ENCODE assay signal across 24 cellular contexts in genomic region chr16:81318711-81319110, GRCh38. TPM values are rescaled to one million over a fixed set of nuclear protein-coding genes. Genes with fewer than 3 reads are reported as not detected.
DNase-seq lines count a peak whose midpoint lies in the region; ATAC-seq, FAIRE-seq and TF ChIP-seq lines count a peak whose summit lies in the region.
"Had no signal": no experiment of that assay in that cellular context is flagged by ENCODE, and none has a peak within 500 bp of the region (broad histone marks: within the 10 kb centered on the region; RNA-seq: fewer than 3 reads in every experiment).

No MANE protein-coding gene starts in this region.

- DNase-seq in mammary epithelial cell (no peak), MCF 10A (ENCODE audit: unreplicated experiment) (no peak), hepatocyte (ENCODE audit: low spot score) (no peak), pancreas (no peak), erythroblast (lab: John Stamatoyannopoulos, UW) (no peak), SIG-M5 (lab: John Stamatoyannopoulos, UW) (no peak)
- DNase-seq: activated CD4-positive, alpha-beta T cell treated with anti-CD3 and anti-CD28 coated beads, Interleukin-2, amount 10 ng/mL, durations not matched to agents 7 days and 5 days; activated effector memory CD4-positive, alpha-beta T cell treated with anti-CD3 and anti-CD28 coated beads, Interleukin-2, amount 50 U/mL, for 16 hours; CD4-positive, alpha-beta memory T cell; DND-41; hypothalamus; natural killer cell; NCI-H187 treated with DMSO at 0.1 percent for 48 hours; NK-92 treated with Interleukin-12 subunit alpha and Interleukin-12 subunit beta, amount 100 ng/mL, for 24 hours; RPMI8226; stimulated activated CD4-positive, alpha-beta T cell treated with anti-CD3 and anti-CD28 coated beads, Interleukin-4, amount 100 ng/mL, for 4 hours had no signal

- H3K36me3 Mint-ChIP-seq in MCF 10A (ENCODE audit: insufficient read depth, unreplicated experiment), result no peaks in the 10 kb centered on the region
- H3K36me3 Mint-ChIP-seq: natural killer cell had no signal

- WGBS in mammary epithelial cell (ENCODE audit: low coverage, missing lambda C conversion rate), result 42% methylated on average over 5 of the region's 7 CpGs
- 89% methylated on average over 7 of the region's 7 CpGs for WGBS in hepatocyte (ENCODE audit: low lambda C conversion rate, missing lambda C conversion rate)
- WGBS in pancreas, 2 donors, result 83 to 85% methylated on average over 7 of the region's 7 CpGs

- dilution Hi-C loops in mammary epithelial cell (cut with HindIII; ENCODE audit: low sequenced_read_pairs), result no loop called here

- H3K27ac Mint-ChIP-seq in MCF 10A (ENCODE audit: low read depth, unreplicated experiment), result no peak overlapping the region
- H3K27ac Mint-ChIP-seq: activated CD4-positive, alpha-beta T cell treated with anti-CD3 and anti-CD28 coated beads, Interleukin-2, amount 10 ng/mL, durations not matched to agents 7 days and 5 days; dendritic cell treated with granulocyte-macrophage colony-stimulating factor and Interleukin-4, amounts not matched to agents 40 ng/mL and 50 ng/mL, for 4 days; natural killer cell had no signal

- no peaks in the 10 kb centered on the region for H3K9me3 ChIP-seq in mammary epithelial cell (replicated peaks; ENCODE audit: insufficient read depth, low read length)
- no peaks in the 10 kb centered on the region for H3K9me3 ChIP-seq in hepatocyte (ENCODE audit: low read depth)
- H3K9me3 ChIP-seq in pancreas, result no peaks in the 10 kb centered on the region
- H3K9me3 ChIP-seq: breast epithelium had no signal

- no peak for FAIRE-seq in pancreas (lab: Jason Lieb, UNC)
- FAIRE-seq: endothelial cell of umbilical vein, GM19239, keratinocyte had no signal

- no peak for TF ChIP-seq CTCF in mammary epithelial cell (conservative IDR thresholded peaks at IDR 0.05 in 1 of 2, IDR thresholded peaks at IDR 0.05 in 1 of 2; ENCODE audit: extremely low read depth in 1 of 2, insufficient read depth in 1 of 2, low read depth in 1 of 2, low read length in 2 of 2)
- no peak for TF ChIP-seq CTCF in MCF 10A (IDR thresholded peaks at IDR 0.05; ENCODE audit: unreplicated experiment)
- TF ChIP-seq CTCF in hepatocyte (IDR thresholded peaks at IDR 0.05; ENCODE audit: poor library complexity), result no peak
- TF ChIP-seq CTCF in pancreas (IDR thresholded peaks at IDR 0.05), result no peak

- BruUV-seq in mammary epithelial cell (replicated peaks; lab: Mats Ljungman, UMichigan) (no TSS peak), MCF 10A (replicated peaks; lab: Mats Ljungman, UMichigan) (no TSS peak)

- H3K27me3 Mint-ChIP-seq in MCF 10A (ENCODE audit: insufficient read depth, unreplicated experiment), result no peaks in the 10 kb centered on the region
- H3K27me3 Mint-ChIP-seq: activated CD4-positive, alpha-beta T cell treated with anti-CD3 and anti-CD28 coated beads, Interleukin-2, amount 10 ng/mL, durations not matched to agents 7 days and 5 days; CD4-positive, alpha-beta memory T cell; dendritic cell treated with granulocyte-macrophage colony-stimulating factor and Interleukin-4, amounts not matched to agents 40 ng/mL and 50 ng/mL, for 4 days had no signal

- peak overlapping the region; percentile 22 for H3K4me2 ChIP-seq in mammary epithelial cell (ENCODE audit: insufficient read depth, low read depth, low read length)
- H3K4me2 ChIP-seq in hepatocyte, result peak overlapping the region; percentile 55

- no peaks in the 10 kb centered on the region for H3K9me3 Mint-ChIP-seq in MCF 10A (ENCODE audit: unreplicated experiment)
- H3K9me3 Mint-ChIP-seq: activated CD4-positive, alpha-beta T cell treated with anti-CD3 and anti-CD28 coated beads, Interleukin-2, amount 10 ng/mL, durations not matched to agents 7 days and 5 days; CD4-positive, alpha-beta memory T cell; dendritic cell treated with granulocyte-macrophage colony-stimulating factor and Interleukin-4, amounts not matched to agents 40 ng/mL and 50 ng/mL, for 4 days; natural killer cell had no signal

- H3K36me3 ChIP-seq in mammary epithelial cell (ENCODE audit: insufficient read depth, low read length), result no peaks in the 10 kb centered on the region
- H3K36me3 ChIP-seq in hepatocyte (replicated peaks; ENCODE audit: insufficient read depth, low read depth), result no peaks in the 10 kb centered on the region
- no peaks in the 10 kb centered on the region for H3K36me3 ChIP-seq in pancreas
- H3K36me3 ChIP-seq: breast epithelium had no signal

- H3K9ac ChIP-seq in mammary epithelial cell (ENCODE audit: insufficient read depth, low read length), result no peak overlapping the region

- H3K79me2 ChIP-seq in mammary epithelial cell (ENCODE audit: insufficient read depth, low read length) (peaks cover 94% of the 10 kb centered on the region), hepatocyte (peaks cover 86% of the 10 kb centered on the region)

- no peak for TF ChIP-seq POLR2A in erythroblast (IDR thresholded peaks at IDR 0.05; ENCODE audit: low read length)

- no peaks in the 10 kb centered on the region for H3K9me2 ChIP-seq in hepatocyte (replicated peaks; ENCODE audit: insufficient read depth)

- in situ Hi-C loops in mammary epithelial cell (cut with MboI; ENCODE audit: low sequenced_read_pairs in 2 of 2), result no loop called here

- H3K4me3 Mint-ChIP-seq in MCF 10A (ENCODE audit: unreplicated experiment), result no peak overlapping the region
- H3K4me3 Mint-ChIP-seq: activated CD4-positive, alpha-beta T cell treated with anti-CD3 and anti-CD28 coated beads, Interleukin-2, amount 10 ng/mL, durations not matched to agents 7 days and 5 days; CD4-positive, alpha-beta memory T cell; dendritic cell treated with granulocyte-macrophage colony-stimulating factor and Interleukin-4, amounts not matched to agents 40 ng/mL and 50 ng/mL, for 4 days; natural killer cell had no signal

- H4K20me1 ChIP-seq in mammary epithelial cell (ENCODE audit: insufficient read depth, low read length) (no peaks in the 10 kb centered on the region), hepatocyte (ENCODE audit: insufficient read depth, poor library complexity, severe bottlenecking) (no peaks in the 10 kb centered on the region)

- POLR2A ChIA-PET in MCF 10A (lab: Yijun Ruan, JAX), result interaction anchor here (0.6 to 2.0 kb wide), 7 partner anchors 9 to 312 kb away, joined by 3 to 18 read pairs (median 4); partner anchors contain the start of genes CENPN and CMC2

- H3K4me1 Mint-ChIP-seq in MCF 10A (ENCODE audit: insufficient read depth, unreplicated experiment), result peaks cover 26% of the 10 kb centered on the region

- peaks cover 32% of the 10 kb centered on the region for H3K4me1 ChIP-seq in mammary epithelial cell (ENCODE audit: insufficient read depth, low read length)
- H3K4me1 ChIP-seq in hepatocyte (ENCODE audit: insufficient read depth), result peaks cover 8% of the 10 kb centered on the region
- H3K4me1 ChIP-seq in pancreas, result peaks cover 0 to 11% (median 3%) of the 10 kb centered on the region in 3 donors

- peak overlapping the region; percentile 37 for H2AFZ ChIP-seq in mammary epithelial cell (ENCODE audit: low read depth, low read length)
- H2AFZ ChIP-seq in hepatocyte, result no peak overlapping the region

- H3K27ac ChIP-seq in mammary epithelial cell (ENCODE audit: insufficient read depth, low read depth, low read length) (no peak overlapping the region), hepatocyte (no peak overlapping the region), pancreas (no peak overlapping the region)

- intact Hi-C loops in mammary epithelial cell (cut with micrococcal nuclease), result loop anchor here (1.0 to 10.0 kb wide), 4 partner anchors 9 to 314 kb away; partner anchors contain the start of genes ATMIN, CENPN, CMC2 and GCSH
- intact Hi-C loops in MCF 10A (cut with micrococcal nuclease), result loop anchor here (5.0 to 10.0 kb wide), 2 partner anchors 34 to 284 kb away; partner anchors contain the start of gene ATMIN
- intact Hi-C loops in pancreas (cut with DNase I), result no loop called here

- CTCF ChIA-PET in mammary epithelial cell (lab: Charles Lee; ENCODE audit: low non-redundant PET), result no interaction called here
- CTCF ChIA-PET in MCF 10A (lab: Yijun Ruan, JAX), result interaction anchor here (0.5 to 1.5 kb wide), 8 partner anchors 9 to 419 kb away, joined by 3 to 7 read pairs (median 4); no protein-coding TSS in a partner anchor

- no peak for TF ChIP-seq EP300 in Ishikawa (IDR thresholded peaks at IDR 0.05; ENCODE audit: borderline replicate concordance)

- no peak for TF ChIP-seq RAD21 in Ishikawa (IDR thresholded peaks at IDR 0.05; ENCODE audit: low read depth)

- no peaks in the 10 kb centered on the region for H3K27me3 ChIP-seq in mammary epithelial cell (ENCODE audit: insufficient read depth, low read length)
- no peaks in the 10 kb centered on the region for H3K27me3 ChIP-seq in hepatocyte
- no peaks in the 10 kb centered on the region for H3K27me3 ChIP-seq in pancreas
- H3K27me3 ChIP-seq: breast epithelium had no signal

- H3K4me3 ChIP-seq in mammary epithelial cell (replicated peaks in 1 of 3; ENCODE audit: insufficient read depth in 1 of 3, low read depth in 2 of 3, low read length in 3 of 3) (no peak overlapping the region), hepatocyte (no peak overlapping the region), pancreas (no peak overlapping the region)
- H3K4me3 ChIP-seq: breast epithelium, HAP-1 had no signal

- ATAC-seq in pancreas, result no peak
- no peak for ATAC-seq in HG02870 (IDR thresholded peaks at IDR 0.05; ENCODE audit: unreplicated experiment)
- ATAC-seq: natural killer cell had no signal

TF ChIP-seq in Ishikawa, 13 proteins besides CTCF, POLR2A, EP300 and RAD21:
- TF ChIP-seq TEAD4 (IDR thresholded peaks at IDR 0.05), result no peak
- TF ChIP-seq, protein P1, sequence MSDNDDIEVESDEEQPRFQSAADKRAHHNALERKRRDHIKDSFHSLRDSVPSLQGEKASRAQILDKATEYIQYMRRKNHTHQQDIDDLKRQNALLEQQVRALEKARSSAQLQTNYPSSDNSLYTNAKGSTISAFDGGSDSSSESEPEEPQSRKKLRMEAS (IDR thresholded peaks at IDR 0.05), result peak; percentile 26; the same call in 1 of the 2 replicates

RNA-seq across cellular contexts. Expression of gene GAN, which starts 3.9 kb away (rescaled TPM):
- total RNA-seq in mammary epithelial cell (10 to 100 TPM; 14.9 to 33.2 TPM), MCF 10A (2022) (12.4 and 17.2 TPM in 2 replicates), hepatocyte (10.9 TPM in 2 replicates), pancreas (1 to 10 TPM; 3.6 to 4.8 (median 3.9) TPM)
- polyA plus RNA-seq in mammary epithelial cell (3.3 TPM), hepatocyte (2.1 and 3.4 TPM in 2 replicates), pancreas (under 1 TPM; 0.68 to 0.87 TPM)
- polyA minus RNA-seq in mammary epithelial cell, result 18.0 TPM

Comparison
In these comparisons a context has a peak if more than half of its experiments do, and no peak if none do; other contexts are left out.
1. intact Hi-C loops: an anchor here in mammary epithelial cell (1.0 to 10.0 kb wide) and MCF 10A (5.0 to 10.0 kb wide); none called in pancreas.